ENCODE assay signal across 22 cellular contexts in genomic region chr6:79137671-79138070, GRCh38.
"Had no signal": no experiment of that assay in that cellular context is flagged by ENCODE, and none has a peak within 500 bp of the region (broad histone marks: within the 10 kb centered on the region; RNA-seq: fewer than 3 reads in every experiment).

No MANE protein-coding gene starts in this region.

- ATAC-seq: activated CD4-positive, CD25-positive, alpha-beta regulatory T cell treated with anti-CD3 and anti-CD28 coated beads, Interleukin-2, amount 50 U/mL, for 24 hours; activated CD8-positive, alpha-beta T cell treated with anti-CD3 and anti-CD28 coated beads for 36 hours; activated T-cell treated with anti-CD3 and anti-CD28 coated beads, Interleukin-2, amount 50 U/mL, for 72 hours; SK-N-SH treated with all-trans-retinoic acid at 6 μM for 48 hours had no signal

- H3K4me1 Mint-ChIP-seq: activated naive CD4-positive, alpha-beta T cell treated with anti-CD3 and anti-CD28 coated beads, Interleukin-2, amount 50 U/mL, for 24 hours had no signal

- H3K4me3 Mint-ChIP-seq: activated CD8-positive, alpha-beta T cell treated with anti-CD3 and anti-CD28 coated beads for 36 hours; activated naive CD4-positive, alpha-beta T cell treated with anti-CD3 and anti-CD28 coated beads, Interleukin-2, amount 50 U/mL, for 24 hours; activated T-cell treated with anti-CD3 and anti-CD28 coated beads, Interleukin-2, amount 50 U/mL, for 72 hours; T-helper 1 cell treated with Interleukin-12 subunit alpha and Interleukin-12 subunit beta and Interleukin-4 antibody, amounts not matched to agents 30 μg/mL and 1 μg/mL, for 36 hours had no signal

- H3K9me3 ChIP-seq: SJSA1 had no signal

- DNase-seq: activated CD4-positive, alpha-beta T cell treated with anti-CD3 and anti-CD28 coated beads for 4 hours; activated CD8-positive, alpha-beta memory T cell treated with anti-CD3 and anti-CD28 coated beads, Interleukin-2, amount 50 U/mL, for 4 hours; activated CD8-positive, alpha-beta T cell treated with anti-CD3 and anti-CD28 coated beads for 36 hours; activated T-cell treated with anti-CD3 and anti-CD28 coated beads, Interleukin-2, amount 50 U/mL, for 72 hours; amygdala; MM.1S; NCI-H1105; NCI-H1436; NCI-H1694 treated with DMSO at 0.1 percent for 48 hours; NCI-H2029 treated with DMSO at 0.1 percent for 48 hours; NCI-H345; NCI-H510A; NCI-H526 treated with DMSO at 0.1 percent for 48 hours; Peyer's patch; Right ventricle myocardium superior; SW 1271 had no signal

- H3K4me3 ChIP-seq: Peyer's patch, SJSA1 had no signal

- H3K4me1 ChIP-seq: Peyer's patch, SJSA1 had no signal

- H3K27ac ChIP-seq: Peyer's patch, RWPE1, SJSA1 had no signal

- H3K27ac Mint-ChIP-seq: activated CD8-positive, alpha-beta T cell treated with anti-CD3 and anti-CD28 coated beads for 36 hours; activated naive CD4-positive, alpha-beta T cell treated with anti-CD3 and anti-CD28 coated beads, Interleukin-2, amount 50 U/mL, for 24 hours; activated T-cell treated with anti-CD3 and anti-CD28 coated beads, Interleukin-2, amount 50 U/mL, for 72 hours; T-helper 1 cell treated with Interleukin-12 subunit alpha and Interleukin-12 subunit beta and Interleukin-4 antibody, amounts not matched to agents 30 μg/mL and 1 μg/mL, for 36 hours had no signal

- H3K36me3 ChIP-seq: Peyer's patch, SJSA1 had no signal

- H3K27me3 ChIP-seq: Peyer's patch, SJSA1 had no signal
